ENCODE assay signal across 5 cellular contexts in genomic region chr16:55561319-55561848, GRCh38. TPM values are rescaled to one million over a fixed set of nuclear protein-coding genes. Genes with fewer than 3 reads are reported as not detected.
"Had no signal": no experiment of that assay in that cellular context is flagged by ENCODE, and none has a peak within 500 bp of the region (broad histone marks: within the 10 kb centered on the region; RNA-seq: fewer than 3 reads in every experiment).

No MANE protein-coding gene starts in this region.

- DNase-seq: H9, HCEC 1CT, IMR-90 had no signal

- H3K9me3 Mint-ChIP-seq: GM23338, H9 had no signal

- H3K4me3 Mint-ChIP-seq: GM23338, H9 had no signal

- ATAC-seq: GM23338 had no signal

- H3K27ac Mint-ChIP-seq: GM23338, H9 had no signal

- H3K4me1 Mint-ChIP-seq: GM23338, H9 had no signal

RNA-seq across cellular contexts. Expression of gene CAPNS2, which starts 5.1 kb away (rescaled TPM):
- total RNA-seq: H1, H9 had no signal
- polyA plus RNA-seq: GM23338, H1 had no signal
